ENCODE assay signal across 23 cellular contexts in genomic region chrX:124393659-124394058, GRCh38. TPM values are rescaled to one million over a fixed set of nuclear protein-coding genes. Genes with fewer than 3 reads are reported as not detected.
DNase-seq lines count a peak whose midpoint lies in the region; ATAC-seq and TF ChIP-seq lines count a peak whose summit lies in the region.
"Had no signal": no experiment of that assay in that cellular context is flagged by ENCODE, and none has a peak within 500 bp of the region (broad histone marks: within the 10 kb centered on the region; RNA-seq: fewer than 3 reads in every experiment).

No MANE protein-coding gene starts in this region.

- no peak for TF ChIP-seq CTCF in natural killer cell (IDR thresholded peaks at IDR 0.05)

- ATAC-seq in natural killer cell treated with Interleukin-12 subunit alpha and Interleukin-12 subunit beta and Interleukin-15 and Interleukin-18, amount 100 ng/mL, for 72 hours, result no peak
- ATAC-seq in natural killer cell, result no peak
- ATAC-seq in central memory CD8-positive, alpha-beta T cell (replicated peaks; ENCODE audit: extremely low read depth, poor library complexity, severe bottlenecking), result no peak
- ATAC-seq in HG03097 (IDR thresholded peaks at IDR 0.05; ENCODE audit: low FRiP score, unreplicated experiment), result no peak
- ATAC-seq: CD8-positive, alpha-beta T cell had no signal

- H3K27me3 Mint-ChIP-seq in activated CD4-positive, alpha-beta T cell treated with anti-CD3 and anti-CD28 coated beads, Interleukin-2, amount 10 ng/mL, durations not matched to agents 24 days and 14 days, result no peaks in the 10 kb centered on the region
- no peaks in the 10 kb centered on the region for H3K27me3 Mint-ChIP-seq in natural killer cell treated with Interleukin-12 subunit alpha and Interleukin-12 subunit beta and Interleukin-15 and Interleukin-18, amount 100 ng/mL, for 72 hours
- no peaks in the 10 kb centered on the region for H3K27me3 Mint-ChIP-seq in natural killer cell (ENCODE audit: low read depth in 2 of 2)
- H3K27me3 Mint-ChIP-seq in central memory CD8-positive, alpha-beta T cell, result no peaks in the 10 kb centered on the region

- H3K4me1 Mint-ChIP-seq in activated CD4-positive, alpha-beta T cell treated with anti-CD3 and anti-CD28 coated beads, Interleukin-2, amount 10 ng/mL, durations not matched to agents 24 days and 14 days, result peaks cover 22% of the 10 kb centered on the region
- peaks cover 25 to 27% of the 10 kb centered on the region in 2 donors for H3K4me1 Mint-ChIP-seq in natural killer cell treated with Interleukin-12 subunit alpha and Interleukin-12 subunit beta and Interleukin-15 and Interleukin-18, amount 100 ng/mL, for 72 hours (ENCODE audit: low read depth in 2 of 2)
- H3K4me1 Mint-ChIP-seq in natural killer cell, result peaks cover 12 to 14% of the 10 kb centered on the region in 2 donors
- peaks cover 26% of the 10 kb centered on the region for H3K4me1 Mint-ChIP-seq in central memory CD8-positive, alpha-beta T cell

- H3K4me3 Mint-ChIP-seq in activated CD4-positive, alpha-beta T cell treated with anti-CD3 and anti-CD28 coated beads, Interleukin-2, amount 10 ng/mL, durations not matched to agents 24 days and 14 days, result no peak overlapping the region
- H3K4me3 Mint-ChIP-seq in natural killer cell treated with Interleukin-12 subunit alpha and Interleukin-12 subunit beta and Interleukin-15 and Interleukin-18, amount 100 ng/mL, for 72 hours, result peak overlapping the region; percentile 27
- no peak overlapping the region for H3K4me3 Mint-ChIP-seq in natural killer cell
- no peak overlapping the region for H3K4me3 Mint-ChIP-seq in central memory CD8-positive, alpha-beta T cell
- H3K4me3 Mint-ChIP-seq: CD8-positive, alpha-beta T cell; H9; HFFc6 had no signal

- no peak for DNase-seq in activated CD4-positive, alpha-beta T cell treated with anti-CD3 and anti-CD28 coated beads, Interleukin-2, amount 10 ng/mL, durations not matched to agents 24 days and 14 days
- DNase-seq in activated CD4-positive, alpha-beta T cell treated with anti-CD3 and anti-CD28 coated beads, Interleukin-2, amount 50 U/mL, for 1 hour, result no peak
- DNase-seq in natural killer cell treated with Interleukin-12 subunit alpha and Interleukin-12 subunit beta and Interleukin-15 and Interleukin-18, amount 100 ng/mL, for 72 hours (ENCODE audit: low spot score), result no peak
- DNase-seq in natural killer cell (no peak), anterior cingulate cortex (lab: John Stamatoyannopoulos, UW) (no peak), NCI-H146 treated with DMSO at 0.1 percent for 48 hours (lab: John Stamatoyannopoulos, UW; ENCODE audit: unreplicated experiment) (no peak)
- no peak for DNase-seq in central memory CD8-positive, alpha-beta T cell (ENCODE audit: low spot score in 2 of 2)
- DNase-seq: 8988T; C1 segment of cervical spinal cord; CD8-positive, alpha-beta T cell; GM23248; H9; HFFc6; KG1; NCI-H1105; NCI-H146; NCI-H2029 treated with DMSO at 0.1 percent for 48 hours; NCI-H345; NCI-H524; NCI-H774; Peyer's patch had no signal

- peaks cover 10% of the 10 kb centered on the region for H3K36me3 Mint-ChIP-seq in activated CD4-positive, alpha-beta T cell treated with anti-CD3 and anti-CD28 coated beads, Interleukin-2, amount 10 ng/mL, durations not matched to agents 24 days and 14 days (ENCODE audit: low read depth)
- no peaks in the 10 kb centered on the region for H3K36me3 Mint-ChIP-seq in natural killer cell treated with Interleukin-12 subunit alpha and Interleukin-12 subunit beta and Interleukin-15 and Interleukin-18, amount 100 ng/mL, for 72 hours
- H3K36me3 Mint-ChIP-seq in natural killer cell, result no peaks in the 10 kb centered on the region
- H3K36me3 Mint-ChIP-seq in central memory CD8-positive, alpha-beta T cell (ENCODE audit: insufficient read depth), result peaks cover 5% of the 10 kb centered on the region

- intact Hi-C loops in activated CD4-positive, alpha-beta T cell treated with anti-CD3 and anti-CD28 coated beads, Interleukin-2, amount 10 ng/mL, durations not matched to agents 24 days and 14 days (cut with micrococcal nuclease), result loop anchor here (5.0 to 10.0 kb wide), 2 partner anchors 36 to 901 kb away; no protein-coding TSS in a partner anchor
- intact Hi-C loops in natural killer cell (cut with micrococcal nuclease), result no loop called here

- H3K27ac Mint-ChIP-seq in activated CD4-positive, alpha-beta T cell treated with anti-CD3 and anti-CD28 coated beads, Interleukin-2, amount 10 ng/mL, durations not matched to agents 24 days and 14 days, result peak overlapping the region; percentile 65
- H3K27ac Mint-ChIP-seq in natural killer cell treated with Interleukin-12 subunit alpha and Interleukin-12 subunit beta and Interleukin-15 and Interleukin-18, amount 100 ng/mL, for 72 hours, result peak overlapping the region; percentile 43 to 59
- peak overlapping the region in 1 of 2 donors; percentile 16 for H3K27ac Mint-ChIP-seq in natural killer cell
- peak overlapping the region; percentile 68 for H3K27ac Mint-ChIP-seq in central memory CD8-positive, alpha-beta T cell (ENCODE audit: low read depth)
- H3K27ac Mint-ChIP-seq: CD8-positive, alpha-beta T cell; H9; HFFc6 had no signal

- H3K9me3 Mint-ChIP-seq in activated CD4-positive, alpha-beta T cell treated with anti-CD3 and anti-CD28 coated beads, Interleukin-2, amount 10 ng/mL, durations not matched to agents 24 days and 14 days, result no peaks in the 10 kb centered on the region
- H3K9me3 Mint-ChIP-seq in natural killer cell treated with Interleukin-12 subunit alpha and Interleukin-12 subunit beta and Interleukin-15 and Interleukin-18, amount 100 ng/mL, for 72 hours, result no peaks in the 10 kb centered on the region
- H3K9me3 Mint-ChIP-seq in natural killer cell, result no peaks in the 10 kb centered on the region
- no peaks in the 10 kb centered on the region for H3K9me3 Mint-ChIP-seq in central memory CD8-positive, alpha-beta T cell
- H3K9me3 Mint-ChIP-seq: CD8-positive, alpha-beta T cell; H9; HFFc6 had no signal

RNA-seq across cellular contexts. Expression of gene SH2D1A, which starts 47.3 kb away (rescaled TPM):
- 51.7 and 53.9 TPM in 2 replicates for total RNA-seq in activated CD4-positive, alpha-beta T cell treated with anti-CD3 and anti-CD28 coated beads, Interleukin-2, amount 10 ng/mL, durations not matched to agents 24 days and 14 days
- 10 to 100 TPM; 76.1 to 76.7 TPM for total RNA-seq in natural killer cell treated with Interleukin-12 subunit alpha and Interleukin-12 subunit beta and Interleukin-15 and Interleukin-18, amount 100 ng/mL, for 72 hours
- 10 to 100 TPM; 58.4 to 73.6 (median 62.2) TPM for total RNA-seq in natural killer cell
- total RNA-seq: Daoy, GM23248, H9, HFFc6 had no signal
